16 cellular contexts compared by ENCODE assay signal in the genomic region with DNA sequence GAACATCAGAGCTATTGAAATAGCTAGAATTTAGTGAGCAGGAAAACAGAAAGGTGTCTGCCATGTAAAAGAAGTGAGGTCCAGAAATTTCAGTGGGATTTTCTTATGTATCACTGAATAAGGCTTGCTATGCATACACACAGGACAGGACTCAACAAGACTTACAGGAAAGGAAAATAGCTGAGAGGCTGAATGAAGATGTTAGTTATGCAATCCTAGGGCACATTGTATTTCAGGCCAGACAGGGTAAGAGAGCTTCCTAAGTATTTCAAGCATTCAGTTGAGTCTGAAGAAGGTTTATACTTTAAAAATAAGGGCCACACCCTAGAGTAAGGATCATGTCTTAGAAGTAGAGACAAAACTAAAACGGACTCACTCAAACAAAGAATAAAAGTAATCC.
"Had no signal": no experiment of that assay in that cellular context is flagged by ENCODE, and none has a peak within 500 bp of the region (broad histone marks: within the 10 kb centered on the region; RNA-seq: fewer than 3 reads in every experiment).

No MANE protein-coding gene starts in this region.

- DNase-seq: colonic mucosa; dermis blood vessel endothelial cell; heart left ventricle; hippocampal formation; left colon; natural killer cell; posterior cingulate gyrus; stimulated activated CD4-positive, alpha-beta T cell treated with anti-CD3 and anti-CD28 coated beads, Interleukin-2, amount 100 ng/mL, for 24 hours; stimulated activated CD4-positive, alpha-beta T cell treated with anti-CD3 and anti-CD28 coated beads, Interleukin-4, amount 100 ng/mL, for 4 hours; stimulated activated naive B cell treated with anti-CD40 and anti-IgM and Interleukin-4, amounts not matched to agents 10 μg/mL and 1 μg/mL and 100 μg/mL, for 72 hours; stimulated activated naive CD8-positive, alpha-beta T cell treated with anti-CD3 and anti-CD28 coated beads, Interleukin-15, amount 100 ng/mL, for 72 hours; testis had no signal

- H3K4me1 ChIP-seq: colonic mucosa, heart left ventricle, testis, tibial nerve had no signal

- H3K36me3 ChIP-seq: colonic mucosa, heart left ventricle, tibial nerve had no signal

- H3K4me3 Mint-ChIP-seq: natural killer cell; neural crest cell; stimulated activated naive B cell treated with anti-CD40 and anti-IgM and Interleukin-4, amounts not matched to agents 10 μg/mL and 1 μg/mL and 100 μg/mL, for 72 hours; stimulated activated naive CD8-positive, alpha-beta T cell treated with anti-CD3 and anti-CD28 coated beads, Interleukin-15, amount 100 ng/mL, for 72 hours had no signal

- H3K27ac Mint-ChIP-seq: natural killer cell; stimulated activated naive B cell treated with anti-CD40 and anti-IgM and Interleukin-4, amounts not matched to agents 10 μg/mL and 1 μg/mL and 100 μg/mL, for 72 hours; stimulated activated naive CD8-positive, alpha-beta T cell treated with anti-CD3 and anti-CD28 coated beads, Interleukin-15, amount 100 ng/mL, for 72 hours had no signal

- H3K27me3 Mint-ChIP-seq: stimulated activated naive B cell treated with anti-CD40 and anti-IgM and Interleukin-4, amounts not matched to agents 10 μg/mL and 1 μg/mL and 100 μg/mL, for 72 hours; stimulated activated naive CD8-positive, alpha-beta T cell treated with anti-CD3 and anti-CD28 coated beads, Interleukin-15, amount 100 ng/mL, for 72 hours had no signal

- H3K4me1 Mint-ChIP-seq: natural killer cell; neural crest cell; stimulated activated naive B cell treated with anti-CD40 and anti-IgM and Interleukin-4, amounts not matched to agents 10 μg/mL and 1 μg/mL and 100 μg/mL, for 72 hours; stimulated activated naive CD8-positive, alpha-beta T cell treated with anti-CD3 and anti-CD28 coated beads, Interleukin-15, amount 100 ng/mL, for 72 hours had no signal

- H3K9me3 Mint-ChIP-seq: neural crest cell; stimulated activated naive B cell treated with anti-CD40 and anti-IgM and Interleukin-4, amounts not matched to agents 10 μg/mL and 1 μg/mL and 100 μg/mL, for 72 hours had no signal

- H3K27ac ChIP-seq: colonic mucosa, heart left ventricle, testis, tibial nerve had no signal

- FAIRE-seq: frontal cortex had no signal

- H3K27me3 ChIP-seq: colonic mucosa, heart left ventricle, tibial nerve had no signal

- H3K9me3 ChIP-seq: colonic mucosa, testis, tibial nerve had no signal

- ATAC-seq: heart left ventricle; left colon; natural killer cell; sciatic nerve; stimulated activated naive B cell treated with anti-CD40 and anti-IgM and Interleukin-4, amounts not matched to agents 10 μg/mL and 1 μg/mL and 100 μg/mL, for 72 hours; stimulated activated naive CD8-positive, alpha-beta T cell treated with anti-CD3 and anti-CD28 coated beads, Interleukin-15, amount 100 ng/mL, for 72 hours had no signal

- H3K36me3 Mint-ChIP-seq: stimulated activated naive B cell treated with anti-CD40 and anti-IgM and Interleukin-4, amounts not matched to agents 10 μg/mL and 1 μg/mL and 100 μg/mL, for 72 hours had no signal

- H3K4me3 ChIP-seq: colonic mucosa, heart left ventricle, testis, tibial nerve had no signal
